Comparison of ENCODE assay signal across 1 cellular context in the genomic region with DNA sequence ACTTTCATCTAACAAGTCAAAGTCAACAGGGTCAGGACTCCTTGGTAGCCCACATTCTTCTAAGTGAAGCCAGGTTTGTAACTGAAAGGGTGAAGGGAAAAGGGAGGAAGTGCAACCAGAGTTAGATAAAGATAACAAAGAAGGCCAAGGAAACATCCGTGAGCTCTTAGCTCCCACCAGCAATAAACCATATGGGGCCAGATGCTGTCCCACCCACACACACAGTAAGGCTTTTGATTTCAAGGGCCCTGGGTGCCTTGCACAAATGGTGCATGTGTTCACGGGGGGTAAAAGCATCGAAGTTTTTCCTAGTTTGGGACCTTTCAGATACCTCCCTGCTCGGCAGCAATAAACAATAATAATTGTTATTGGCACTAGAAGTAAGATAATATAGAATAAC.
TF ChIP-seq lines count a peak whose summit lies in the region.

No MANE protein-coding gene starts in this region.

TF ChIP-seq in HEK293, 187 proteins besides CTCF, POLR2A, EP300 and RAD21 (continued from another document):
- TF ChIP-seq, protein P1, sequence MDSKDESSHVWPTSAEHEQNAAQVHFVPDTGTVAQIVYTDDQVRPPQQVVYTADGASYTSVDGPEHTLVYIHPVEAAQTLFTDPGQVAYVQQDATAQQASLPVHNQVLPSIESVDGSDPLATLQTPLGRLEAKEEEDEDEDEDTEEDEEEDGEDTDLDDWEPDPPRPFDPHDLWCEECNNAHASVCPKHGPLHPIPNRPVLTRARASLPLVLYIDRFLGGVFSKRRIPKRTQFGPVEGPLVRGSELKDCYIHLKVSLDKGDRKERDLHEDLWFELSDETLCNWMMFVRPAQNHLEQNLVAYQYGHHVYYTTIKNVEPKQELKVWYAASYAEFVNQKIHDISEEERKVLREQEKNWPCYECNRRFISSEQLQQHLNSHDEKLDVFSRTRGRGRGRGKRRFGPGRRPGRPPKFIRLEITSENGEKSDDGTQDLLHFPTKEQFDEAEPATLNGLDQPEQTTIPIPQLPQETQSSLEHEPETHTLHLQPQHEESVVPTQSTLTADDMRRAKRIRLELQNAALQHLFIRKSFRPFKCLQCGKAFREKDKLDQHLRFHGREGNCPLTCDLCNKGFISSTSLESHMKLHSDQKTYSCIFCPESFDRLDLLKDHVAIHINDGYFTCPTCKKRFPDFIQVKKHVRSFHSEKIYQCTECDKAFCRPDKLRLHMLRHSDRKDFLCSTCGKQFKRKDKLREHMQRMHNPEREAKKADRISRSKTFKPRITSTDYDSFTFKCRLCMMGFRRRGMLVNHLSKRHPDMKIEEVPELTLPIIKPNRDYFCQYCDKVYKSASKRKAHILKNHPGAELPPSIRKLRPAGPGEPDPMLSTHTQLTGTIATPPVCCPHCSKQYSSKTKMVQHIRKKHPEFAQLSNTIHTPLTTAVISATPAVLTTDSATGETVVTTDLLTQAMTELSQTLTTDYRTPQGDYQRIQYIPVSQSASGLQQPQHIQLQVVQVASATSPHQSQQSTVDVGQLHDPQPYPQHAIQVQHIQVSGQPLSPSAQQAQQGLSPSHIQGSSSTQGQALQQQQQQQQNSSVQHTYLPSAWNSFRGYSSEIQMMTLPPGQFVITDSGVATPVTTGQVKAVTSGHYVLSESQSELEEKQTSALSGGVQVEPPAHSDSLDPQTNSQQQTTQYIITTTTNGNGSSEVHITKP (tag by site-specific recombination; IDR thresholded peaks at IDR 0.05), result no peak
- TF ChIP-seq RBAK (tag by site-specific recombination; IDR thresholded peaks at IDR 0.05) (no peak), ZIC2 (tag by site-specific recombination; IDR thresholded peaks at IDR 0.05) (peak; percentile 25; the same call in 1 of the 2 replicates)
- TF ChIP-seq, protein P2, sequence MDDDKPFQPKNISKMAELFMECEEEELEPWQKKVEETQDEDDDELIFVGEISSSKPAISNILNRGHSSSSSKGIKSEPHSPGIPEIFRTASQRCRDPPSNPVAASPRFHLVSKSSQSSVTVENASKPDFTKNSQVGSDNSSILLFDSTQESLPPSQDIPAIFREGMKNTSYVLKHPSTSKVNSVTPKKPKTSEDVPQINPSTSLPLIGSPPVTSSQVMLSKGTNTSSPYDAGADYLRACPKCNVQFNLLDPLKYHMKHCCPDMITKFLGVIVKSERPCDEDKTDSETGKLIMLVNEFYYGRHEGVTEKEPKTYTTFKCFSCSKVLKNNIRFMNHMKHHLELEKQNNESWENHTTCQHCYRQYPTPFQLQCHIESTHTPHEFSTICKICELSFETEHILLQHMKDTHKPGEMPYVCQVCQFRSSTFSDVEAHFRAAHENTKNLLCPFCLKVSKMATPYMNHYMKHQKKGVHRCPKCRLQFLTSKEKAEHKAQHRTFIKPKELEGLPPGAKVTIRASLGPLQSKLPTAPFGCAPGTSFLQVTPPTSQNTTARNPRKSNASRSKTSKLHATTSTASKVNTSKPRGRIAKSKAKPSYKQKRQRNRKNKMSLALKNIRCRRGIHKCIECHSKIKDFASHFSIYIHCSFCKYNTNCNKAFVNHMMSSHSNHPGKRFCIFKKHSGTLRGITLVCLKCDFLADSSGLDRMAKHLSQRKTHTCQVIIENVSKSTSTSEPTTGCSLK (tag by site-specific recombination; IDR thresholded peaks at IDR 0.05), result no peak
